ENCODE assay signal across 11 cellular contexts in genomic region chr1:156667610-156667967, GRCh38. TPM values are rescaled to one million over a fixed set of nuclear protein-coding genes. Genes with fewer than 3 reads are reported as not detected.
DNase-seq lines count a peak whose midpoint lies in the region; ATAC-seq and TF ChIP-seq lines count a peak whose summit lies in the region.
"Had no signal": no experiment of that assay in that cellular context is flagged by ENCODE, and none has a peak within 500 bp of the region (broad histone marks: within the 10 kb centered on the region; RNA-seq: fewer than 3 reads in every experiment).

No MANE protein-coding gene starts in this region.

- TF ChIP-seq CTCF in WERI-Rb-1 (IDR thresholded peaks at IDR 0.05; ENCODE audit: low read depth, low read length), result no peak
- no peak for TF ChIP-seq CTCF in cardiac muscle cell (IDR thresholded peaks at IDR 0.05; ENCODE audit: low read depth, low read length)
- TF ChIP-seq CTCF in neural progenitor cell (IDR thresholded peaks at IDR 0.05), result no peak
- TF ChIP-seq CTCF in upper lobe of left lung (IDR thresholded peaks at IDR 0.05), result no peak

- H3K36me3 Mint-ChIP-seq in neural progenitor cell, result peaks cover 19% of the 10 kb centered on the region

- H3F3A ChIP-seq in neural progenitor cell (ENCODE audit: low read depth), result peaks cover 88% of the 10 kb centered on the region

- TF ChIP-seq EP300 in upper lobe of left lung (IDR thresholded peaks at IDR 0.05), result peak in 1 of 4 donors; percentile 41

- no peak overlapping the region for H3K4me2 ChIP-seq in neural progenitor cell

- peaks cover 91% of the 10 kb centered on the region for H3K4me1 Mint-ChIP-seq in neural progenitor cell

- 64% methylated on average over 5 of the region's 5 CpGs; no CpG with 5 or more reads in 1 of the 2 donors for WGBS in upper lobe of left lung, 2 donors

- peak overlapping the region; percentile 97 for H3K27ac ChIP-seq in WERI-Rb-1
- H3K27ac ChIP-seq in cardiac muscle cell, result peak overlapping the region; percentile 100
- H3K27ac ChIP-seq in neural progenitor cell, result peak overlapping the region; percentile 80
- H3K27ac ChIP-seq in upper lobe of left lung, result peak overlapping the region; percentile 81 to 91 (median 83)
- H3K27ac ChIP-seq: pancreas had no signal

- no peak overlapping the region for H2AFZ ChIP-seq in neural progenitor cell (replicated peaks)

- H3K36me3 ChIP-seq in WERI-Rb-1 (peaks cover 10% of the 10 kb centered on the region), cardiac muscle cell (peaks cover 8% of the 10 kb centered on the region), neural progenitor cell (peaks cover 15% of the 10 kb centered on the region), upper lobe of left lung (peaks cover 0 to 18% (median 0%) of the 10 kb centered on the region in 4 donors)
- H3K36me3 ChIP-seq: pancreas had no signal

- no peak overlapping the region for H3K4me3 Mint-ChIP-seq in neural progenitor cell

- ATAC-seq in upper lobe of left lung (ENCODE audit: low FRiP score in 2 of 2) (peak in 1 of 2 donors; percentile 34), HG02885 (IDR thresholded peaks at IDR 0.05; ENCODE audit: poor library complexity, unreplicated experiment) (no peak)

- H3K4me1 ChIP-seq in cardiac muscle cell (ENCODE audit: low read depth), result peaks cover 85% of the 10 kb centered on the region
- peaks cover 77% of the 10 kb centered on the region for H3K4me1 ChIP-seq in neural progenitor cell
- peaks cover 65 to 80% (median 70%) of the 10 kb centered on the region in 4 donors for H3K4me1 ChIP-seq in upper lobe of left lung
- H3K4me1 ChIP-seq: pancreas had no signal

- DNase-seq in WERI-Rb-1, result no peak
- peak; percentile 26 to 50 for DNase-seq in cardiac muscle cell (ENCODE audit: low read depth in 1 of 2, low spot score in 1 of 2)
- no peak for DNase-seq in neural progenitor cell (ENCODE audit: low spot score)
- DNase-seq in upper lobe of left lung, result no peak
- no peak for DNase-seq in cortex of kidney (lab: John Stamatoyannopoulos, UW)
- DNase-seq in SW 1271 (lab: John Stamatoyannopoulos, UW), result no peak
- DNase-seq in GDM1 (lab: John Stamatoyannopoulos, UW), result no peak
- DNase-seq: activated CD4-positive, CD25-positive, alpha-beta regulatory T cell; NCI-H1694 treated with DMSO at 0.1 percent for 48 hours had no signal

- TF ChIP-seq POLR2A in upper lobe of left lung (IDR thresholded peaks at IDR 0.05), result no peak

- H3K27me3 ChIP-seq in WERI-Rb-1 (ENCODE audit: insufficient read depth, low read depth, severe bottlenecking), result no peaks in the 10 kb centered on the region
- no peaks in the 10 kb centered on the region for H3K27me3 ChIP-seq in cardiac muscle cell
- no peaks in the 10 kb centered on the region for H3K27me3 ChIP-seq in neural progenitor cell
- no peaks in the 10 kb centered on the region for H3K27me3 ChIP-seq in upper lobe of left lung
- H3K27me3 ChIP-seq: pancreas had no signal

- H3K9me3 Mint-ChIP-seq in neural progenitor cell, result peaks cover 4% of the 10 kb centered on the region

- H3K79me2 ChIP-seq in neural progenitor cell (ENCODE audit: low read depth), result peaks cover 18% of the 10 kb centered on the region

- peaks cover 54% of the 10 kb centered on the region for H4K20me1 ChIP-seq in neural progenitor cell (ENCODE audit: low read depth)

- H3K9ac ChIP-seq in neural progenitor cell, result no peak overlapping the region

- H3K27me3 Mint-ChIP-seq in neural progenitor cell (ENCODE audit: insufficient read depth, low read depth), result peaks cover 27% of the 10 kb centered on the region

- peak overlapping the region; percentile 99 for H3K27ac Mint-ChIP-seq in neural progenitor cell

- peak overlapping the region; percentile 2 for H3K4me3 ChIP-seq in WERI-Rb-1 (ENCODE audit: low read depth, low read length)
- no peak overlapping the region for H3K4me3 ChIP-seq in cardiac muscle cell
- no peak overlapping the region for H3K4me3 ChIP-seq in neural progenitor cell
- H3K4me3 ChIP-seq in upper lobe of left lung, result no peak overlapping the region
- H3K4me3 ChIP-seq: pancreas had no signal

- no peaks in the 10 kb centered on the region for H3K9me3 ChIP-seq in WERI-Rb-1 (ENCODE audit: severe bottlenecking)
- H3K9me3 ChIP-seq in cardiac muscle cell (ENCODE audit: low read depth), result no peaks in the 10 kb centered on the region
- no peaks in the 10 kb centered on the region for H3K9me3 ChIP-seq in neural progenitor cell (ENCODE audit: low read depth)
- no peaks in the 10 kb centered on the region for H3K9me3 ChIP-seq in upper lobe of left lung
- H3K9me3 ChIP-seq: pancreas had no signal

RNA-seq across cellular contexts. Expression of gene NES, which starts 9.6 kb away (rescaled TPM):
- total RNA-seq in cardiac muscle cell, result 302 and 391 TPM in 2 replicates
- 86.5 and 89.3 TPM in 2 replicates for polyA plus RNA-seq in cardiac muscle cell
- 83.8 and 219 TPM in 2 replicates for total RNA-seq in neural progenitor cell (ENCODE audit: low replicate concordance)
- 10 to 100 TPM; 25.9 to 93.5 (median 34.3) TPM for total RNA-seq in upper lobe of left lung

RNA-seq across cellular contexts. Expression of gene BCAN, which starts 25.7 kb away (rescaled TPM):
- total RNA-seq in cardiac muscle cell, result 0.86 and 1.2 TPM in 2 replicates
- polyA plus RNA-seq in cardiac muscle cell, result 0.23 and 0.39 TPM in 2 replicates
- 0.46 TPM in 1 of 2 replicates, not detected in the other for total RNA-seq in neural progenitor cell (ENCODE audit: low replicate concordance)
- total RNA-seq in upper lobe of left lung, result under 1 TPM in 2 of 6 donors, not detected in 4; 0.11 to 0.13 TPM
- polyA plus RNA-seq: pancreas had no signal

RNA-seq across cellular contexts. Expression of gene CRABP2, which starts 37.8 kb away (rescaled TPM):
- total RNA-seq in cardiac muscle cell (556 and 900 TPM in 2 replicates), neural progenitor cell (ENCODE audit: low replicate concordance) (110 and 156 TPM in 2 replicates), upper lobe of left lung (1 to 10 TPM in 4 of 6 donors, under 1 TPM in 1, not detected in 1; 0.76 to 8.1 (median 3.9) TPM)
- 824 and 1,249 TPM in 2 replicates for polyA plus RNA-seq in cardiac muscle cell

RNA-seq across cellular contexts. Expression of gene HAPLN2, which starts 48.4 kb away (rescaled TPM):
- total RNA-seq in cardiac muscle cell, result 7.6 and 19.0 TPM in 2 replicates
- 8.5 and 15.7 TPM in 2 replicates for polyA plus RNA-seq in cardiac muscle cell
- total RNA-seq in neural progenitor cell (ENCODE audit: low replicate concordance), result 0.65 TPM in 1 of 2 replicates, not detected in the other
- total RNA-seq in upper lobe of left lung, result 1 to 10 TPM in 1 of 6 donors, under 1 TPM in 2, not detected in 3; 0.14 to 5.0 (median 0.37) TPM
- total RNA-seq: pancreas had no signal

Comparison
In these comparisons a context has a peak if more than half of its experiments do, and no peak if none do; other contexts are left out.
1. DNase-seq: peak in cardiac muscle cell (2 of 2); none in WERI-Rb-1 (single experiment), neural progenitor cell (single experiment), upper lobe of left lung (0 of 2), cortex of kidney (single experiment), SW 1271 (0 of 2) and GDM1 (single experiment).
2. RNA of gene CRABP2, which starts 37.8 kb away (total RNA-seq): 556 to 900 TPM in cardiac muscle cell and 110 to 156 TPM in neural progenitor cell; 0.76 to 8.1 TPM in upper lobe of left lung; every median in the first group is over 10 times any median in the second.
3. Peak in every context shown above with its lines, with median percentiles within 50 percentile points of each other: H3K27ac ChIP-seq.